ENCODE assay signal across 28 cellular contexts in the genomic region with DNA sequence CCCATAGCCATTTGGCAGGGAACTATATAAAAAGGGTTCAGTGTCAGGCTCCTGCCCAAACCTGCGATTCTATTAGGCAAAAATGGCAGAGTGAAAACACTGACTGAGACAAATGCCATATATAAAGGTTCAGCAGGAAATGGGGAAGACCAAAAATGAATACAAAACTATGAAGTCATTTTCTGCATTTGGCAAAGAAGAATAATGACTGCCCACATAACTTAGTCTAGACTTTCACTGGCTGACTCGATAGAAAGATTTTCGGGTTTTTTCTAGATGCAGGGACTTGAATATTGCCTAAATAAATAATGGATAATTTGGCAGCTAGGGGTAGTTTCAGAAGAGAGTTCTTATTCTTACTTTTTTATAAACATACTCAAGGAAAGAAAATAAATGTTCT.
A peak's percentile ranks its signal among the peaks of the same experiment; 100 is the strongest.
DNase-seq lines count a peak whose midpoint lies in the region; ATAC-seq and TF ChIP-seq lines count a peak whose summit lies in the region.
"Had no signal": no experiment of that assay in that cellular context is flagged by ENCODE, and none has a peak within 500 bp of the region (broad histone marks: within the 10 kb centered on the region; RNA-seq: fewer than 3 reads in every experiment).

No MANE protein-coding gene starts in this region.

- no peak overlapping the region for H4K8ac ChIP-seq in H9 (replicated peaks; ENCODE audit: insufficient read length, low read depth, low read length)

- H3K9ac ChIP-seq in H9 (ENCODE audit: extremely low read depth, insufficient read length, low read length), result no peak overlapping the region

- no peak overlapping the region for H3K4me2 ChIP-seq in H9 (ENCODE audit: insufficient read depth, insufficient read length, low read length)

- H3K36me3 Mint-ChIP-seq in H9 (ENCODE audit: insufficient read depth in 1 of 3, low read depth in 3 of 3), result no peaks in the 10 kb centered on the region
- H3K36me3 Mint-ChIP-seq: IgD-negative memory B cell had no signal

- no peak overlapping the region for H2BK20ac ChIP-seq in H9 (ENCODE audit: low read depth, low read length, poor library complexity, severe bottlenecking)

- ATAC-seq in GM18868 (IDR thresholded peaks at IDR 0.05; ENCODE audit: unreplicated experiment) (peak; percentile 74), RWPE2 (ENCODE audit: low read depth) (no peak; the same call in 2 of the 3 replicates), GM21825 (IDR thresholded peaks at IDR 0.05; ENCODE audit: unreplicated experiment) (no peak)
- ATAC-seq: Panc1, right lobe of liver, T-helper 17 cell had no signal

- H4K91ac ChIP-seq in H9 (ENCODE audit: insufficient read length, low read depth, low read length), result no peak overlapping the region

- no peak overlapping the region for H2BK5ac ChIP-seq in H9 (ENCODE audit: insufficient read length, low read length)

- peaks cover 27% of the 10 kb centered on the region for H3K4me1 ChIP-seq in RWPE2 (ENCODE audit: insufficient read depth, poor library complexity, severe bottlenecking)
- H3K4me1 ChIP-seq in H9 (ENCODE audit: insufficient read depth, low read length), result no peaks in the 10 kb centered on the region
- H3K4me1 ChIP-seq: adrenal gland, right lobe of liver, SJSA1 had no signal

- no peak overlapping the region for H3K23ac ChIP-seq in H9 (ENCODE audit: insufficient read length, low read depth, low read length)

- no peak overlapping the region for H3T11ph ChIP-seq in H9 (ENCODE audit: low read length)

- no peak overlapping the region for H3K56ac ChIP-seq in H9 (ENCODE audit: insufficient read length, low read depth, low read length)

- H3K4me3 ChIP-seq in AG10803 (ENCODE audit: low read length) (no peak overlapping the region), RWPE2 (ENCODE audit: severe bottlenecking) (no peak overlapping the region)
- H3K4me3 ChIP-seq: adrenal gland, right lobe of liver, SJSA1, suprapubic skin, vagina had no signal

- no peak overlapping the region for H2BK12ac ChIP-seq in H9 (ENCODE audit: insufficient read length, low read depth, low read length)

- no peak overlapping the region for H2BK15ac ChIP-seq in H9 (ENCODE audit: low read depth, low read length)

- H3K27me3 Mint-ChIP-seq in H9 (ENCODE audit: low read depth), result no peaks in the 10 kb centered on the region
- H3K27me3 Mint-ChIP-seq: central memory CD8-positive, alpha-beta T cell; T-helper 17 cell had no signal

- DNase-seq in AG10803 (ENCODE audit: low read depth) (peak; percentile 56), RWPE2 (ENCODE audit: low spot score) (no peak), iris pigment epithelial cell (ENCODE audit: low read depth) (peak; percentile 5), H9 (no peak), COR-L47 (lab: John Stamatoyannopoulos, UW) (no peak), SK-N-DZ (ENCODE audit: low spot score) (no peak)
- DNase-seq: activated CD8-positive, alpha-beta memory T cell treated with anti-CD3 and anti-CD28 coated beads, Interleukin-2, amount 50 U/mL, for 4 hours; activated effector memory CD4-positive, alpha-beta T cell treated with anti-CD3 and anti-CD28 coated beads, Interleukin-2, amount 50 U/mL, for 16 hours; adrenal gland; DMS 273 treated with DMSO at 0.1 percent for 48 hours; erythroblast; GF-D8; HFFc6; kidney; NCI-H1694 treated with DMSO at 0.1 percent for 48 hours; NCI-H2227 treated with DMSO at 0.1 percent for 48 hours; occipital lobe; right lobe of liver; T-helper 17 cell had no signal

- no peak overlapping the region for H4K5ac ChIP-seq in H9 (ENCODE audit: insufficient read length, low read depth, low read length)

- H3K27ac ChIP-seq in RWPE2 (ENCODE audit: poor library complexity, severe bottlenecking) (peak overlapping the region; percentile 39), H9 (ENCODE audit: insufficient read length, low read depth, low read length) (no peak overlapping the region)
- H3K27ac ChIP-seq: adrenal gland, C4-2B, right lobe of liver, SJSA1, suprapubic skin, vagina had no signal

- H3K4me3 Mint-ChIP-seq in H9, result no peak overlapping the region
- H3K4me3 Mint-ChIP-seq: central memory CD8-positive, alpha-beta T cell; HFFc6; IgD-negative memory B cell; T-helper 17 cell had no signal

- no peak overlapping the region for H2AFZ ChIP-seq in H9 (ENCODE audit: low read length)

- no peak overlapping the region for H3K4ac ChIP-seq in H9 (ENCODE audit: low read depth, low read length)

- H3K9me3 ChIP-seq in RWPE2 (ENCODE audit: severe bottlenecking) (no peaks in the 10 kb centered on the region), H9 (ENCODE audit: control insufficient read depth, low read depth, low read length) (no peaks in the 10 kb centered on the region)
- H3K9me3 ChIP-seq: adrenal gland, right lobe of liver, SJSA1, suprapubic skin, vagina had no signal

- H2AK5ac ChIP-seq in H9 (ENCODE audit: insufficient read length, low read length), result no peak overlapping the region

- H4K20me1 ChIP-seq in H9 (ENCODE audit: control insufficient read depth, insufficient read depth, insufficient read length), result no peaks in the 10 kb centered on the region

- WGBS in H9 (ENCODE audit: extremely low coverage, insufficient read length, low lambda C conversion rate), result no CpG with 5 or more reads among the region's 3 CpGs

- no peak overlapping the region for H2BK120ac ChIP-seq in H9 (ENCODE audit: low read depth, low read length, poor library complexity, severe bottlenecking)

- H3K79me2 ChIP-seq in H9 (ENCODE audit: insufficient read depth, low read length), result no peaks in the 10 kb centered on the region

- no peak overlapping the region for H3K27ac Mint-ChIP-seq in H9
- H3K27ac Mint-ChIP-seq: HFFc6, IgD-negative memory B cell, T-helper 17 cell had no signal

- H3K9me3 Mint-ChIP-seq in H9, result no peaks in the 10 kb centered on the region
- H3K9me3 Mint-ChIP-seq: central memory CD8-positive, alpha-beta T cell; IgD-negative memory B cell had no signal

- H3K23me2 ChIP-seq in H9 (ENCODE audit: insufficient read length, low read depth, low read length, poor library complexity, severe bottlenecking), result no peaks in the 10 kb centered on the region

- no peak for TF ChIP-seq CTCF in AG10803 (conservative IDR thresholded peaks at IDR 0.05; ENCODE audit: low read length)
- TF ChIP-seq CTCF in RWPE2 (IDR thresholded peaks at IDR 0.05; ENCODE audit: poor library complexity, severe bottlenecking), result no peak
- TF ChIP-seq CTCF in H9 (conservative IDR thresholded peaks at IDR 0.05), result no peak

- H3K36me3 ChIP-seq in RWPE2 (ENCODE audit: low read depth), result no peaks in the 10 kb centered on the region
- H3K36me3 ChIP-seq: adrenal gland, right lobe of liver, SJSA1, suprapubic skin, vagina had no signal

- H3K4me1 Mint-ChIP-seq in H9, result peaks cover 1 to 2% of the 10 kb centered on the region in 2 experiments; a peak in 2 of 4 replicates
- H3K4me1 Mint-ChIP-seq: T-helper 17 cell had no signal

- H3K27me3 ChIP-seq in RWPE2 (ENCODE audit: insufficient read depth, poor library complexity, severe bottlenecking) (no peaks in the 10 kb centered on the region), H9 (ENCODE audit: insufficient read depth, low read length) (no peaks in the 10 kb centered on the region)
- H3K27me3 ChIP-seq: adrenal gland, right lobe of liver, SJSA1, suprapubic skin, vagina had no signal

- no peaks in the 10 kb centered on the region for H3K79me1 ChIP-seq in H9 (ENCODE audit: insufficient read depth, low read depth, low read length, poor library complexity, severe bottlenecking)

- no peak overlapping the region for H3K18ac ChIP-seq in H9 (ENCODE audit: insufficient read length, low read depth, low read length)

- H3K14ac ChIP-seq in H9 (ENCODE audit: insufficient read depth, low read length), result no peak overlapping the region

Comparison
In these comparisons a context has a peak if more than half of its experiments do, and no peak if none do; other contexts are left out.
1. DNase-seq: peak in AG10803 (single experiment) and iris pigment epithelial cell (single experiment); none in RWPE2 (single experiment), H9 (single experiment), COR-L47 (single experiment) and SK-N-DZ (single experiment).